ENCODE assay signal across 1 cellular context in genomic region chr15:64846246-64846645, GRCh38.
TF ChIP-seq lines count a peak whose summit lies in the region.

No MANE protein-coding gene starts in this region.

TF ChIP-seq in GM12878, 131 proteins besides CTCF, POLR2A, EP300 and RAD21:
- TF ChIP-seq ZNF384 (IDR thresholded peaks at IDR 0.05; ENCODE audit: borderline replicate concordance, low read depth, low read length) (no peak), TCF12 (IDR thresholded peaks at IDR 0.05; ENCODE audit: low read depth, low read length) (no peak), USF1 (IDR thresholded peaks at IDR 0.05; ENCODE audit: borderline replicate concordance, extremely low read length, insufficient read depth, low read depth, low read length) (no peak), NR2F1 (conservative IDR thresholded peaks at IDR 0.05) (no peak), CREB1 (IDR thresholded peaks at IDR 0.05; ENCODE audit: low read depth) (no peak), SMC3 (IDR thresholded peaks at IDR 0.05; ENCODE audit: borderline replicate concordance, low read length) (no peak), REST (IDR thresholded peaks at IDR 0.05; ENCODE audit: low read depth, low read length) (no peak), BCL11A (IDR thresholded peaks at IDR 0.05; ENCODE audit: low read depth, low read length) (no peak), TBL1XR1 (IDR thresholded peaks at IDR 0.05; ENCODE audit: low read depth, low read length) (no peak), SKIL (IDR thresholded peaks at IDR 0.05; ENCODE audit: low read depth, poor library complexity, severe bottlenecking) (no peak), USF2 (IDR thresholded peaks at IDR 0.05; ENCODE audit: borderline replicate concordance, low read depth, low read length) (no peak), TARDBP (IDR thresholded peaks at IDR 0.05; ENCODE audit: borderline replicate concordance) (no peak), E2F4 (IDR thresholded peaks at IDR 0.05; ENCODE audit: low read depth, low read length) (no peak), POLR2AphosphoS2 (IDR thresholded peaks at IDR 0.05; ENCODE audit: low read depth, low read length) (no peak), GABPA (IDR thresholded peaks at IDR 0.05; ENCODE audit: low read depth) (no peak), TCF7 (IDR thresholded peaks at IDR 0.05; ENCODE audit: borderline replicate concordance) (no peak), ZBTB40 (IDR thresholded peaks at IDR 0.05; ENCODE audit: borderline replicate concordance) (no peak), ZBTB4 (CRISPR knock-in tag; IDR thresholded peaks at IDR 0.05) (no peak), YY1 (IDR thresholded peaks at IDR 0.05; ENCODE audit: low read depth, low read length) (no peak), CBFB (IDR thresholded peaks at IDR 0.05; ENCODE audit: low read depth) (no peak)
TF ChIP-seq in GM12878: peak in this region for 0.
